29 cellular contexts compared by ENCODE assay signal in genomic region chr19:42554046-42554575, GRCh38. TPM values are rescaled to one million over a fixed set of nuclear protein-coding genes. Genes with fewer than 3 reads are reported as not detected.
"Had no signal": no experiment of that assay in that cellular context is flagged by ENCODE, and none has a peak within 500 bp of the region (broad histone marks: within the 10 kb centered on the region; RNA-seq: fewer than 3 reads in every experiment).

No MANE protein-coding gene starts in this region.

- H3K36me3 ChIP-seq: ascending aorta, WERI-Rb-1 had no signal

- H3K4me2 ChIP-seq: KMS-11, SK-N-SH had no signal

- H3K4me3 ChIP-seq: ascending aorta, body of pancreas had no signal

- DNase-seq: activated CD4-positive, alpha-beta memory T cell treated with anti-CD3 and anti-CD28 coated beads, Interleukin-2, amount 10 ng/mL, durations not matched to agents 7 days and 5 days; activated CD4-positive, alpha-beta T cell treated with anti-CD3 and anti-CD28 coated beads for 36 hours; activated CD4-positive, alpha-beta T cell treated with anti-CD3 and anti-CD28 coated beads, Interleukin-2, amount 50 U/mL, for 1 hour; activated effector memory CD4-positive, alpha-beta T cell treated with anti-CD3 and anti-CD28 coated beads, Interleukin-2, amount 50 U/mL, for 16 hours; activated naive CD4-positive, alpha-beta T cell treated with Interleukin-2 at 50 U/mL for 16 hours; activated naive CD8-positive, alpha-beta T cell treated with anti-CD3 and anti-CD28 coated beads, Interleukin-2, amount 50 U/mL, for 24 hours; activated T-cell treated with anti-CD3 and anti-CD28 coated beads, Interleukin-2, amount 50 U/mL, for 24 hours; amniotic stem cell; NCI-H1092; NCI-H1417; NCI-H1930; NCI-H2107; NCI-H2171 treated with DMSO at 0.1 percent for 48 hours; NCI-H510A; NCI-H526 treated with DMSO at 0.1 percent for 48 hours; NK-92 treated with Interleukin-12 subunit alpha and Interleukin-12 subunit beta, amount 100 ng/mL, for 24 hours; RPMI8226; SK-N-SH; T-helper 1 cell; WERI-Rb-1 had no signal

- H3K27me3 ChIP-seq: ascending aorta, body of pancreas had no signal

- H3K9ac ChIP-seq: KMS-11, SK-N-SH had no signal

- H3K27ac ChIP-seq: ascending aorta, body of pancreas, KMS-11, WERI-Rb-1 had no signal

- ATAC-seq: activated CD4-positive, alpha-beta T cell treated with anti-CD3 and anti-CD28 coated beads for 36 hours; activated naive CD4-positive, alpha-beta T cell treated with anti-CD3 and anti-CD28 coated beads, Interleukin-2, amount 50 U/mL, for 72 hours; activated naive CD8-positive, alpha-beta T cell treated with anti-CD3 and anti-CD28 coated beads, Interleukin-2, amount 50 U/mL, for 24 hours; body of pancreas; Panc1 had no signal

- H3K9me3 ChIP-seq: ascending aorta, body of pancreas, SK-N-SH had no signal

- H3K4me1 ChIP-seq: ascending aorta, body of pancreas had no signal

- H3K4me3 Mint-ChIP-seq: activated CD4-positive, alpha-beta memory T cell treated with anti-CD3 and anti-CD28 coated beads, Interleukin-2, amount 10 ng/mL, durations not matched to agents 7 days and 5 days; activated CD4-positive, alpha-beta T cell treated with anti-CD3 and anti-CD28 coated beads for 36 hours; activated naive CD8-positive, alpha-beta T cell treated with anti-CD3 and anti-CD28 coated beads, Interleukin-2, amount 50 U/mL, for 24 hours; activated T-cell treated with anti-CD3 and anti-CD28 coated beads, Interleukin-2, amount 50 U/mL, for 24 hours; T-helper 2 cell treated with Interferon-gamma antibody and Interleukin-4, amounts not matched to agents 5 μg/mL and 100 μg/mL, for 36 hours had no signal

- H3K27ac Mint-ChIP-seq: activated CD4-positive, alpha-beta memory T cell treated with anti-CD3 and anti-CD28 coated beads, Interleukin-2, amount 10 ng/mL, durations not matched to agents 7 days and 5 days; activated CD4-positive, alpha-beta T cell treated with anti-CD3 and anti-CD28 coated beads for 36 hours; activated naive CD4-positive, alpha-beta T cell treated with anti-CD3 and anti-CD28 coated beads, Interleukin-2, amount 50 U/mL, for 72 hours; activated naive CD8-positive, alpha-beta T cell treated with anti-CD3 and anti-CD28 coated beads, Interleukin-2, amount 50 U/mL, for 24 hours; activated T-cell treated with anti-CD3 and anti-CD28 coated beads, Interleukin-2, amount 50 U/mL, for 24 hours; T-helper 2 cell treated with Interferon-gamma antibody and Interleukin-4, amounts not matched to agents 5 μg/mL and 100 μg/mL, for 36 hours had no signal

- H3K4me1 Mint-ChIP-seq: activated CD4-positive, alpha-beta T cell treated with anti-CD3 and anti-CD28 coated beads for 36 hours had no signal

RNA-seq across cellular contexts. Expression of gene CEACAM1, which starts 25.8 kb away (rescaled TPM):
- total RNA-seq: ascending aorta had no signal

RNA-seq across cellular contexts. Expression of gene CEACAM8, which starts 40.6 kb away (rescaled TPM):
- total RNA-seq: activated CD4-positive, alpha-beta memory T cell treated with anti-CD3 and anti-CD28 coated beads, Interleukin-2, amount 10 ng/mL, durations not matched to agents 7 days and 5 days; activated CD4-positive, alpha-beta T cell treated with anti-CD3 and anti-CD28 coated beads for 36 hours; activated naive CD4-positive, alpha-beta T cell treated with anti-CD3 and anti-CD28 coated beads, Interleukin-2, amount 50 U/mL, for 72 hours; ascending aorta; body of pancreas; bronchial epithelial cell; MCF 10A; Right ventricle myocardium inferior had no signal
- polyA plus RNA-seq: SK-N-SH had no signal
